ENCODE assay signal across 13 cellular contexts in the genomic region with DNA sequence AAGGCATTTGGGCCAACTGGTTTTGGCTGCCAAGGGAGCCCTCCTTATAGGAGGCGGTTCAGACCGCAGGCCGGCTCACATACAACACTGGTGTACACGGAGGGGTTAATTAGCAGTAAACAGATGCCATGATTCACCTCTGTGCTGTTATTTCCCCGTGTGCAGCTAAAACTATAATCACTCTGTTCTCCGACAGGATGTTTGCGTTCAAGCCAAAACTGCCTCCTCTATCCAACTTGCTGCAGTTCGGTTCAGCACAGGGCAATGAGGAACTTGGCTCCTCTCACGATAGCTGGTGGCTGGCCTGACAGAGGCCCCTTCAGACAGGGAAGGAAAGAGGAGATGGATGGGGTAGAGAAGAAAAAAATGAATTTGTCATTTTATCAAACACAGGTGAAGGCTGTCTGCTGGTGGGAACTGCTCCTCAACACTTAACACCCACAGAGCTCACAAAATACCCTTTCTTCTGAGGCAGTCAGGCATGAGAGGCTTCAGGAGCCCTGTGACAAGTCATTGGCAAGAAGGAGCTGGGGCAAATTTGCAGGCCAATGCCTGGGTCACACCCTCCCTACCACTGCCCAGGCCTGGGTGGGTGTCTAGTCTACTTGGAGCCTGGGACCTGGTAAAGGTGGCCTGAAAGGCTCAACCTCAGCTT. TPM values are rescaled to one million over a fixed set of nuclear protein-coding genes. Genes with fewer than 3 reads are reported as not detected.
DNase-seq lines count a peak whose midpoint lies in the region; ATAC-seq, FAIRE-seq and TF ChIP-seq lines count a peak whose summit lies in the region.
"Had no signal": no experiment of that assay in that cellular context is flagged by ENCODE, and none has a peak within 500 bp of the region (broad histone marks: within the 10 kb centered on the region; RNA-seq: fewer than 3 reads in every experiment).

No MANE protein-coding gene starts in this region.

- peaks cover 10% of the 10 kb centered on the region for H3K4me1 ChIP-seq in astrocyte (ENCODE audit: insufficient read depth, low read length)
- H3K4me1 ChIP-seq: SJSA1 had no signal

- H3K79me2 ChIP-seq in astrocyte (ENCODE audit: insufficient read depth, low read length), result peaks cover 71% of the 10 kb centered on the region

- H3K27ac Mint-ChIP-seq in astrocyte (ENCODE audit: unreplicated experiment) (no peak overlapping the region), mesothelial cell of epicardium (peak overlapping the region; percentile 64)
- H3K27ac Mint-ChIP-seq: activated B cell treated with CpG ODN at 0.5 μM for 24 hours; activated T-cell treated with anti-CD3 and anti-CD28 coated beads, Interleukin-2, amount 50 U/mL, for 24 hours had no signal

- no peaks in the 10 kb centered on the region for H3K27me3 ChIP-seq in astrocyte (ENCODE audit: insufficient read depth, low read length)
- H3K27me3 ChIP-seq: SJSA1 had no signal

- ATAC-seq in GM21367 (IDR thresholded peaks at IDR 0.05; ENCODE audit: unreplicated experiment), result no peak

- H3K27me3 Mint-ChIP-seq in astrocyte (ENCODE audit: low read depth, unreplicated experiment) (peaks cover 3% of the 10 kb centered on the region), mesothelial cell of epicardium (ENCODE audit: low read depth) (no peaks in the 10 kb centered on the region)
- H3K27me3 Mint-ChIP-seq: activated B cell treated with CpG ODN at 0.5 μM for 24 hours had no signal

- no peak overlapping the region for H3K9ac ChIP-seq in astrocyte (ENCODE audit: low read length)

- H3K36me3 Mint-ChIP-seq in astrocyte (ENCODE audit: low read depth, unreplicated experiment), result peaks cover 11% of the 10 kb centered on the region
- no peaks in the 10 kb centered on the region for H3K36me3 Mint-ChIP-seq in mesothelial cell of epicardium

- no peaks in the 10 kb centered on the region for H3K9me3 Mint-ChIP-seq in astrocyte (ENCODE audit: unreplicated experiment)
- no peaks in the 10 kb centered on the region for H3K9me3 Mint-ChIP-seq in mesothelial cell of epicardium
- H3K9me3 Mint-ChIP-seq: activated B cell treated with CpG ODN at 0.5 μM for 24 hours; activated T-cell treated with anti-CD3 and anti-CD28 coated beads, Interleukin-2, amount 50 U/mL, for 24 hours had no signal

- H3K9me3 ChIP-seq in astrocyte (ENCODE audit: insufficient read depth, low read depth, low read length), result no peaks in the 10 kb centered on the region
- H3K9me3 ChIP-seq: SJSA1 had no signal

- no peak overlapping the region for H2AFZ ChIP-seq in astrocyte (ENCODE audit: low read depth, low read length)

- peak overlapping the region; percentile 48 for H3K4me2 ChIP-seq in astrocyte (ENCODE audit: low read length)

- H3K4me1 Mint-ChIP-seq in astrocyte (ENCODE audit: low read depth, unreplicated experiment) (peaks cover 21% of the 10 kb centered on the region), mesothelial cell of epicardium (peaks cover 20% of the 10 kb centered on the region)

- H3K36me3 ChIP-seq in astrocyte (ENCODE audit: insufficient read depth, low read length), result no peaks in the 10 kb centered on the region
- H3K36me3 ChIP-seq: SJSA1 had no signal

- H3K27ac ChIP-seq in astrocyte (ENCODE audit: low read depth, low read length), result peak overlapping the region; percentile 43
- H3K27ac ChIP-seq: SJSA1 had no signal

- peak; percentile 37 for DNase-seq in COLO829 (ENCODE audit: low spot score)
- peak; percentile 41 for DNase-seq in M059J (ENCODE audit: low read depth)
- peak; percentile 49 for DNase-seq in astrocyte (ENCODE audit: low read depth)
- DNase-seq in mesothelial cell of epicardium (ENCODE audit: low spot score in 2 of 2, unreplicated experiment in 2 of 2), result no peak
- DNase-seq in HT-29 (ENCODE audit: low spot score), result no peak
- DNase-seq in NCI-H1092 treated with DMSO at 0.1 percent for 48 hours (lab: John Stamatoyannopoulos, UW), result no peak
- DNase-seq in OCI-M2 (lab: John Stamatoyannopoulos, UW; ENCODE audit: unreplicated experiment), result no peak
- DNase-seq: activated B cell treated with CpG ODN at 0.5 μM for 24 hours; activated T-cell treated with anti-CD3 and anti-CD28 coated beads, Interleukin-2, amount 50 U/mL, for 24 hours had no signal

- no peak overlapping the region for H3K4me3 Mint-ChIP-seq in astrocyte (ENCODE audit: unreplicated experiment)
- no peak overlapping the region for H3K4me3 Mint-ChIP-seq in mesothelial cell of epicardium
- H3K4me3 Mint-ChIP-seq: activated B cell treated with CpG ODN at 0.5 μM for 24 hours; activated T-cell treated with anti-CD3 and anti-CD28 coated beads, Interleukin-2, amount 50 U/mL, for 24 hours had no signal

- FAIRE-seq in astrocyte (lab: Jason Lieb, UNC), result no peak
- FAIRE-seq: endometrium had no signal

- no peak overlapping the region for H3K4me3 ChIP-seq in astrocyte (ENCODE audit: insufficient read depth, low read depth, low read length)
- H3K4me3 ChIP-seq: SJSA1 had no signal

- H4K20me1 ChIP-seq in astrocyte (ENCODE audit: insufficient read depth, low read length), result peaks cover 46% of the 10 kb centered on the region

- TF ChIP-seq CTCF in astrocyte (IDR thresholded peaks at IDR 0.05; ENCODE audit: insufficient read depth, low read depth, low read length) (no peak), mesothelial cell of epicardium (IDR thresholded peaks at IDR 0.05; ENCODE audit: unreplicated experiment) (no peak)

RNA-seq across cellular contexts. Expression of gene KCNMA1, which starts 24.0 kb away (rescaled TPM):
- 16.1 and 23.3 TPM in 2 replicates for total RNA-seq in M059J (2014; rRNA removed; shearing (Covaris generic))
- 43.3 and 45.8 TPM in 2 replicates for total RNA-seq in astrocyte
- 38.4 to 44.0 TPM (median 41.3 TPM) in 3 replicates for total RNA-seq in mesothelial cell of epicardium
- 0.08 TPM in 1 of 2 replicates, not detected in the other for total RNA-seq in HT-29 (2014; rRNA removed; shearing (Covaris generic))
- total RNA-seq: lung microvascular endothelial cell had no signal

Comparison
In these comparisons a context has a peak if more than half of its experiments do, and no peak if none do; other contexts are left out.
1. DNase-seq: peak in COLO829 (single experiment), M059J (single experiment) and astrocyte (single experiment); none in mesothelial cell of epicardium (0 of 2), HT-29 (single experiment), NCI-H1092 treated with DMSO at 0.1 percent for 48 hours (single experiment) and OCI-M2 (single experiment).
2. RNA of gene KCNMA1, which starts 24.0 kb away (total RNA-seq): 43.3 to 45.8 TPM in astrocyte, 38.4 to 44.0 TPM in mesothelial cell of epicardium and 16.1 to 23.3 TPM in M059J; 0.08 TPM in HT-29; every median in the first group is over 10 times any median in the second.